In the genomic region with DNA sequence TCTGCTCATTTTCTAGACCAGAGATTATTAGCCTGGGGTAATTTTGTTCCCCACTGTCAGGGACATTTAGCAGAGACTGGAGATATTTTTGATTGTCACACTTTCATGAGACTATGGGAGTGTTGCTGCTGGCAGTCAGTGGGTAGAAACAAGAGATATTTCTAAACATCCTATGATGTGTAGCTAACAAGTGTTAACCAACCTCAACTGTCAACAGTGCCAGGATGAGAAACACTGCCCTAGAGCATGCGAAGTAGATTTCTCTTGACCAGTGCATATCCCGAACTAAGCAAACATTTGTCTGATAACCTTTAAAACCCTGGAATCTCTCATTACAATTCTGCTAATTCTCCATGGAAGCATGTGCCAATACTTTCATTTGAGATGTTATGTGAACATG, we compare ENCODE assay signal across 27 cellular contexts.
"Had no signal": no experiment of that assay in that cellular context is flagged by ENCODE, and none has a peak within 500 bp of the region (broad histone marks: within the 10 kb centered on the region; RNA-seq: fewer than 3 reads in every experiment).

No MANE protein-coding gene starts in this region.

- H3K27ac ChIP-seq: body of pancreas, colonic mucosa, epithelial cell of prostate, esophagus squamous epithelium, gastroesophageal sphincter, VCaP had no signal

- ATAC-seq: activated T-cell treated with anti-CD3 and anti-CD28 coated beads, Interleukin-2, amount 50 U/mL, for 4 hours; activated T-helper 17 cell treated with anti-CD3 and anti-CD28 coated beads, Interleukin-2, amount 50 U/mL, for 72 hours; body of pancreas; gastroesophageal sphincter; WTC11 had no signal

- H3K36me3 ChIP-seq: colonic mucosa, esophagus squamous epithelium, gastroesophageal sphincter had no signal

- H3K27me3 ChIP-seq: body of pancreas, colonic mucosa, esophagus squamous epithelium, gastroesophageal sphincter had no signal

- H3K9me3 ChIP-seq: body of pancreas, colonic mucosa, esophagus squamous epithelium, gastroesophageal sphincter had no signal

- DNase-seq: activated CD4-positive, alpha-beta memory T cell treated with anti-CD3 and anti-CD28 coated beads, Interleukin-2, amount 10 ng/mL, durations not matched to agents 7 days and 5 days; activated CD4-positive, alpha-beta T cell treated with anti-CD3 and anti-CD28 coated beads for 1 hour; activated CD4-positive, alpha-beta T cell treated with anti-CD3 and anti-CD28 coated beads for 4 hours; activated CD4-positive, alpha-beta T cell treated with anti-CD3 and anti-CD28 coated beads, Interleukin-2, amount 10 ng/mL, durations not matched to agents 7 days and 5 days; activated CD4-positive, alpha-beta T cell treated with anti-CD3 and anti-CD28 coated beads, Interleukin-2, amount 50 U/mL, for 4 hours; activated CD8-positive, alpha-beta memory T cell treated with anti-CD3 and anti-CD28 coated beads, Interleukin-2, amount 50 U/mL, for 48 hours; activated effector memory CD4-positive, alpha-beta T cell treated with Interleukin-2 at 50 U/mL for 16 hours; activated gamma-delta T cell treated with Interleukin-2 at 50 U/mL for 16 hours; activated naive CD4-positive, alpha-beta T cell treated with anti-CD3 and anti-CD28 coated beads, Interleukin-2, amount 50 U/mL, for 16 hours; activated naive CD4-positive, alpha-beta T cell treated with Interleukin-2 at 50 U/mL for 16 hours; activated T-cell treated with anti-CD3 and anti-CD28 coated beads for 4 hours; activated T-cell treated with anti-CD3 and anti-CD28 coated beads, Interleukin-2, amount 50 U/mL, for 4 hours; amygdala; aorta; body of pancreas; central memory CD4-positive, alpha-beta T cell; cerebellar nuclear complex; colonic mucosa; effector CD8-positive, alpha-beta T cell; esophagus squamous epithelium; foreskin melanocyte; T-helper 2 cell had no signal

- H3K4me3 ChIP-seq: body of pancreas, colonic mucosa, esophagus squamous epithelium, gastroesophageal sphincter had no signal

- H3K4me1 ChIP-seq: body of pancreas, colonic mucosa, esophagus squamous epithelium, gastroesophageal sphincter had no signal
